ENCODE assay signal across 1 cellular context in genomic region chr1:244341455-244342450, GRCh38.
A peak's percentile ranks its signal among the peaks of the same experiment; 100 is the strongest.
TF ChIP-seq lines count a peak whose summit lies in the region.

No MANE protein-coding gene starts in this region.

TF ChIP-seq in HepG2, 621 proteins besides CTCF, POLR2A, EP300 and RAD21 (continued from another document and continues in another):
- TF ChIP-seq ZBTB3 (CRISPR knock-in tag; IDR thresholded peaks at IDR 0.05; ENCODE audit: borderline replicate concordance, low read depth) (no peak), ZNF713 (CRISPR knock-in tag; IDR thresholded peaks at IDR 0.05) (no peak), ZNF318 (CRISPR knock-in tag; IDR thresholded peaks at IDR 0.05) (no peak), SP140L (CRISPR knock-in tag; IDR thresholded peaks at IDR 0.05; ENCODE audit: borderline replicate concordance) (no peak), HDAC6 (IDR thresholded peaks at IDR 0.05; ENCODE audit: low read depth, low read length) (no peak), ZNF264 (CRISPR knock-in tag; IDR thresholded peaks at IDR 0.05) (no peak), ZNF30 (CRISPR knock-in tag; IDR thresholded peaks at IDR 0.05) (no peak), ZBTB25 (CRISPR knock-in tag; IDR thresholded peaks at IDR 0.05) (no peak), TBX2 (CRISPR knock-in tag; IDR thresholded peaks at IDR 0.05; ENCODE audit: borderline replicate concordance) (0 out of 2 replicates have a peak, but pooled peaks have one; percentile 20), GATAD2A (CRISPR knock-in tag; IDR thresholded peaks at IDR 0.05) (peak; percentile 20; the same call in 1 of the 2 replicates), ETV5 (CRISPR knock-in tag; IDR thresholded peaks at IDR 0.05; ENCODE audit: borderline replicate concordance) (peak; percentile 19; the same call in 1 of the 2 replicates), TBX3 (IDR thresholded peaks at IDR 0.05; ENCODE audit: borderline replicate concordance) (peak; percentile 43; the same call in 1 of the 2 replicates), ATF6 (CRISPR knock-in tag; conservative IDR thresholded peaks at IDR 0.05) (no peak), THAP11 (CRISPR knock-in tag; IDR thresholded peaks at IDR 0.05) (no peak), ZNF639 (CRISPR knock-in tag; conservative IDR thresholded peaks at IDR 0.05) (no peak), ZNF562 (CRISPR knock-in tag; IDR thresholded peaks at IDR 0.05; ENCODE audit: borderline replicate concordance) (no peak), ZNF333 (CRISPR knock-in tag; IDR thresholded peaks at IDR 0.05; ENCODE audit: borderline replicate concordance) (no peak), TCF7 (IDR thresholded peaks at IDR 0.05; ENCODE audit: low read depth) (no peak), ZFP41 (CRISPR knock-in tag; IDR thresholded peaks at IDR 0.05; ENCODE audit: borderline replicate concordance) (no peak), NFE2 (CRISPR knock-in tag; IDR thresholded peaks at IDR 0.05) (peak; percentile 78; the same call in 1 of the 2 replicates), ZNF138 (CRISPR knock-in tag; IDR thresholded peaks at IDR 0.05; ENCODE audit: low read depth) (no peak), TGIF2 (CRISPR knock-in tag; IDR thresholded peaks at IDR 0.05) (no peak), ZNF143 (CRISPR knock-in tag; IDR thresholded peaks at IDR 0.05) (no peak), MAZ (IDR thresholded peaks at IDR 0.05; ENCODE audit: borderline replicate concordance, low read depth, low read length) (no peak), MAZ (CRISPR knock-in tag; IDR thresholded peaks at IDR 0.05; ENCODE audit: low read depth) (no peak), ZNF430 (CRISPR knock-in tag; IDR thresholded peaks at IDR 0.05) (no peak), ZBTB40 (IDR thresholded peaks at IDR 0.05) (no peak), ZBTB40 (CRISPR knock-in tag; IDR thresholded peaks at IDR 0.05) (no peak), ZNF556 (CRISPR knock-in tag; IDR thresholded peaks at IDR 0.05; ENCODE audit: borderline replicate concordance) (no peak), MLXIP (CRISPR knock-in tag; IDR thresholded peaks at IDR 0.05; ENCODE audit: borderline replicate concordance) (no peak), CHCHD3 (CRISPR knock-in tag; IDR thresholded peaks at IDR 0.05) (no peak), POLR2AphosphoS2 (IDR thresholded peaks at IDR 0.05; ENCODE audit: low read depth, low read length) (no peak), FOXA3 (CRISPR knock-in tag; IDR thresholded peaks at IDR 0.05) (0 out of 2 replicates have a peak, but pooled peaks have one; percentile 28)
